Comparison of ENCODE assay signal across 17 cellular contexts in genomic region chr3:64494530-64494929, GRCh38.
"Had no signal": no experiment of that assay in that cellular context is flagged by ENCODE, and none has a peak within 500 bp of the region (broad histone marks: within the 10 kb centered on the region; RNA-seq: fewer than 3 reads in every experiment).

No MANE protein-coding gene starts in this region.

- H3K27me3 ChIP-seq: body of pancreas, vagina had no signal

- H3K9me3 ChIP-seq: body of pancreas, heart left ventricle, neutrophil, tibial nerve, vagina had no signal

- H3K27ac ChIP-seq: body of pancreas, heart left ventricle, neutrophil, tibial nerve, vagina had no signal

- DNase-seq: activated CD4-positive, alpha-beta T cell treated with anti-CD3 and anti-CD28 coated beads, Interleukin-2, amount 10 ng/mL, durations not matched to agents 7 days and 5 days; activated gamma-delta T cell treated with Interleukin-2 at 50 U/mL for 16 hours; activated naive CD8-positive, alpha-beta T cell treated with anti-CD3 and anti-CD28 coated beads for 36 hours; body of pancreas; central memory CD4-positive, alpha-beta T cell; cortex of kidney; effector CD8-positive, alpha-beta T cell; heart left ventricle; mammary epithelial cell; naive thymus-derived CD8-positive, alpha-beta T cell; retina; stimulated activated CD4-positive, alpha-beta T cell treated with anti-CD3 and anti-CD28 coated beads, Interleukin-15, amount 100 ng/mL, for 24 hours; stimulated activated CD4-positive, alpha-beta T cell treated with anti-CD3 and anti-CD28 coated beads, Interleukin-4, amount 100 ng/mL, for 24 hours; stimulated activated naive CD4-positive, alpha-beta T cell had no signal

- H3K36me3 ChIP-seq: heart left ventricle, neutrophil, tibial nerve, vagina had no signal

- H3K4me3 ChIP-seq: body of pancreas, heart left ventricle, tibial nerve, vagina had no signal
